1 cellular context compared by ENCODE assay signal in genomic region chr5:132103380-132103951, GRCh38.
TF ChIP-seq lines count a peak whose summit lies in the region.

No MANE protein-coding gene starts in this region.

TF ChIP-seq in K562, 482 proteins besides CTCF, POLR2A, EP300 and RAD21 (continued from another document and continues in another):
- TF ChIP-seq KLF1 (tag; IDR thresholded peaks at IDR 0.05) (no peak), ESRRB (CRISPR knock-in tag; IDR thresholded peaks at IDR 0.05; ENCODE audit: borderline replicate concordance) (no peak), ZBTB40 (IDR thresholded peaks at IDR 0.05) (no peak), ZBTB40 (CRISPR knock-in tag; IDR thresholded peaks at IDR 0.05) (no peak), ZNF512 (tag; IDR thresholded peaks at IDR 0.05) (no peak), IRF1 (CRISPR knock-in tag; IDR thresholded peaks at IDR 0.05; ENCODE audit: borderline replicate concordance) (no peak), MYC (IDR thresholded peaks at IDR 0.05; ENCODE audit: low read depth, low read length) (no peak), MYC (CRISPR knock-in tag; IDR thresholded peaks at IDR 0.05; ENCODE audit: borderline replicate concordance, low read depth) (no peak), ZNF140 (CRISPR knock-in tag; IDR thresholded peaks at IDR 0.05) (no peak), ETS2 (tag; IDR thresholded peaks at IDR 0.05; ENCODE audit: borderline replicate concordance, poor library complexity, severe bottlenecking) (no peak), LCOR (CRISPR knock-in tag; IDR thresholded peaks at IDR 0.05) (peak; percentile 68), NR4A1 (CRISPR knock-in tag; IDR thresholded peaks at IDR 0.05) (no peak), NR4A1 (tag; IDR thresholded peaks at IDR 0.05) (no peak), NR0B1 (IDR thresholded peaks at IDR 0.05; ENCODE audit: partially characterized antibody) (no peak), KDM1A (IDR thresholded peaks at IDR 0.05) (peak; percentile 97 to 98), DPF2 (IDR thresholded peaks at IDR 0.05) (peak; percentile 92), ZNF740 (CRISPR knock-in tag; IDR thresholded peaks at IDR 0.05) (no peak), ZNF740 (tag; IDR thresholded peaks at IDR 0.05) (no peak), RBM22 (IDR thresholded peaks at IDR 0.05; ENCODE audit: low read depth, low read length, poor library complexity, severe bottlenecking) (no peak), PHF8 (IDR thresholded peaks at IDR 0.05; ENCODE audit: borderline replicate concordance, low read length) (no peak), CBX8 (IDR thresholded peaks at IDR 0.05; ENCODE audit: borderline replicate concordance, extremely low read depth, low read depth, low read length, poor library complexity, severe bottlenecking) (no peak), MTA1 (IDR thresholded peaks at IDR 0.05; ENCODE audit: borderline replicate concordance) (peak; percentile 65; the same call in 1 of the 2 replicates), ZNF445 (CRISPR knock-in tag; IDR thresholded peaks at IDR 0.05; ENCODE audit: low read depth) (no peak), ZSCAN32 (CRISPR knock-in tag; IDR thresholded peaks at IDR 0.05) (no peak), POLR3G (IDR thresholded peaks at IDR 0.05; ENCODE audit: extremely low read depth, insufficient read length, insufficient replicate concordance) (no peak), PTRF (tag; IDR thresholded peaks at IDR 0.05) (no peak), ZNF253 (CRISPR knock-in tag; conservative IDR thresholded peaks at IDR 0.05) (no peak), NFXL1 (CRISPR knock-in tag; IDR thresholded peaks at IDR 0.05) (no peak), TEAD1 (CRISPR knock-in tag; IDR thresholded peaks at IDR 0.05) (no peak), CHAMP1 (IDR thresholded peaks at IDR 0.05) (no peak), NFE2 (IDR thresholded peaks at IDR 0.05; ENCODE audit: low read depth) (peak; percentile 86), GABPB1 (CRISPR knock-in tag; IDR thresholded peaks at IDR 0.05) (peak; percentile 28; the same call in 1 of the 2 replicates), ZC3H4 (CRISPR knock-in tag; IDR thresholded peaks at IDR 0.05; ENCODE audit: borderline replicate concordance) (no peak), GABPA (tag; conservative IDR thresholded peaks at IDR 0.05; ENCODE audit: low read depth) (peak; percentile 64), CEBPG (CRISPR knock-in tag; IDR thresholded peaks at IDR 0.05) (no peak), CEBPG (tag; conservative IDR thresholded peaks at IDR 0.05 in 1 of 2, IDR thresholded peaks at IDR 0.05 in 1 of 2) (no peak), SIN3B (IDR thresholded peaks at IDR 0.05; ENCODE audit: low read depth) (no peak), KDM2B (CRISPR knock-in tag; IDR thresholded peaks at IDR 0.05) (no peak), ZNF263 (CRISPR knock-in tag; IDR thresholded peaks at IDR 0.05; ENCODE audit: borderline replicate concordance) (no peak), ZFP36 (IDR thresholded peaks at IDR 0.05; ENCODE audit: low read depth, low read length, partially characterized antibody) (no peak), ZNF124 (CRISPR knock-in tag; IDR thresholded peaks at IDR 0.05) (no peak), TAF7 (tag; IDR thresholded peaks at IDR 0.05) (no peak), SIN3A (IDR thresholded peaks at IDR 0.05; ENCODE audit: borderline replicate concordance in 2 of 2, control insufficient read depth in 1 of 2, low read depth in 2 of 2, low read length in 2 of 2) (no peak), ZNF766 (CRISPR knock-in tag; conservative IDR thresholded peaks at IDR 0.05) (peak; percentile 77), ZBTB7A (IDR thresholded peaks at IDR 0.05; ENCODE audit: borderline replicate concordance, control insufficient read depth, low read depth, low read length) (no peak), MEF2A (IDR thresholded peaks at IDR 0.05; ENCODE audit: control insufficient read depth, low read depth, low read length) (no peak), NFRKB (IDR thresholded peaks at IDR 0.05; ENCODE audit: low read depth) (no peak), SMAD1 (IDR thresholded peaks at IDR 0.05; ENCODE audit: low read depth, low read length, partially characterized antibody) (no peak), ZNF785 (CRISPR knock-in tag; IDR thresholded peaks at IDR 0.05) (no peak), HDGF (IDR thresholded peaks at IDR 0.05) (no peak), GTF2A2 (tag; IDR thresholded peaks at IDR 0.05) (no peak), ZNF507 (tag; conservative IDR thresholded peaks at IDR 0.05) (no peak), RB1 (IDR thresholded peaks at IDR 0.05; ENCODE audit: low read depth) (no peak), TCFL5 (CRISPR knock-in tag; conservative IDR thresholded peaks at IDR 0.05) (no peak), TEAD4 (IDR thresholded peaks at IDR 0.05; ENCODE audit: low read length) (0 out of 2 replicates have a peak, but pooled peaks have one; percentile 66), TEAD4 (CRISPR knock-in tag; IDR thresholded peaks at IDR 0.05; ENCODE audit: borderline replicate concordance) (no peak), POLR2G (IDR thresholded peaks at IDR 0.05; ENCODE audit: low read depth, low read length) (no peak), HMG20A (CRISPR knock-in tag; conservative IDR thresholded peaks at IDR 0.05) (no peak), SAFB (IDR thresholded peaks at IDR 0.05; ENCODE audit: borderline replicate concordance, low read depth, low read length) (no peak), CEBPB (tag; IDR thresholded peaks at IDR 0.05) (no peak), HDAC6 (IDR thresholded peaks at IDR 0.05; ENCODE audit: low read depth, low read length) (no peak), XRCC5 (IDR thresholded peaks at IDR 0.05; ENCODE audit: low read depth, low read length) (no peak), NCOR1 (IDR thresholded peaks at IDR 0.05) (peak; percentile 40)
